Comparison of ENCODE assay signal across 1 cellular context in genomic region chr6:35388772-35389352, GRCh38.
TF ChIP-seq lines count a peak whose summit lies in the region.

No MANE protein-coding gene starts in this region.

TF ChIP-seq in K562, 482 proteins besides CTCF, POLR2A, EP300 and RAD21 (continued from another document):
- TF ChIP-seq, protein P1, sequence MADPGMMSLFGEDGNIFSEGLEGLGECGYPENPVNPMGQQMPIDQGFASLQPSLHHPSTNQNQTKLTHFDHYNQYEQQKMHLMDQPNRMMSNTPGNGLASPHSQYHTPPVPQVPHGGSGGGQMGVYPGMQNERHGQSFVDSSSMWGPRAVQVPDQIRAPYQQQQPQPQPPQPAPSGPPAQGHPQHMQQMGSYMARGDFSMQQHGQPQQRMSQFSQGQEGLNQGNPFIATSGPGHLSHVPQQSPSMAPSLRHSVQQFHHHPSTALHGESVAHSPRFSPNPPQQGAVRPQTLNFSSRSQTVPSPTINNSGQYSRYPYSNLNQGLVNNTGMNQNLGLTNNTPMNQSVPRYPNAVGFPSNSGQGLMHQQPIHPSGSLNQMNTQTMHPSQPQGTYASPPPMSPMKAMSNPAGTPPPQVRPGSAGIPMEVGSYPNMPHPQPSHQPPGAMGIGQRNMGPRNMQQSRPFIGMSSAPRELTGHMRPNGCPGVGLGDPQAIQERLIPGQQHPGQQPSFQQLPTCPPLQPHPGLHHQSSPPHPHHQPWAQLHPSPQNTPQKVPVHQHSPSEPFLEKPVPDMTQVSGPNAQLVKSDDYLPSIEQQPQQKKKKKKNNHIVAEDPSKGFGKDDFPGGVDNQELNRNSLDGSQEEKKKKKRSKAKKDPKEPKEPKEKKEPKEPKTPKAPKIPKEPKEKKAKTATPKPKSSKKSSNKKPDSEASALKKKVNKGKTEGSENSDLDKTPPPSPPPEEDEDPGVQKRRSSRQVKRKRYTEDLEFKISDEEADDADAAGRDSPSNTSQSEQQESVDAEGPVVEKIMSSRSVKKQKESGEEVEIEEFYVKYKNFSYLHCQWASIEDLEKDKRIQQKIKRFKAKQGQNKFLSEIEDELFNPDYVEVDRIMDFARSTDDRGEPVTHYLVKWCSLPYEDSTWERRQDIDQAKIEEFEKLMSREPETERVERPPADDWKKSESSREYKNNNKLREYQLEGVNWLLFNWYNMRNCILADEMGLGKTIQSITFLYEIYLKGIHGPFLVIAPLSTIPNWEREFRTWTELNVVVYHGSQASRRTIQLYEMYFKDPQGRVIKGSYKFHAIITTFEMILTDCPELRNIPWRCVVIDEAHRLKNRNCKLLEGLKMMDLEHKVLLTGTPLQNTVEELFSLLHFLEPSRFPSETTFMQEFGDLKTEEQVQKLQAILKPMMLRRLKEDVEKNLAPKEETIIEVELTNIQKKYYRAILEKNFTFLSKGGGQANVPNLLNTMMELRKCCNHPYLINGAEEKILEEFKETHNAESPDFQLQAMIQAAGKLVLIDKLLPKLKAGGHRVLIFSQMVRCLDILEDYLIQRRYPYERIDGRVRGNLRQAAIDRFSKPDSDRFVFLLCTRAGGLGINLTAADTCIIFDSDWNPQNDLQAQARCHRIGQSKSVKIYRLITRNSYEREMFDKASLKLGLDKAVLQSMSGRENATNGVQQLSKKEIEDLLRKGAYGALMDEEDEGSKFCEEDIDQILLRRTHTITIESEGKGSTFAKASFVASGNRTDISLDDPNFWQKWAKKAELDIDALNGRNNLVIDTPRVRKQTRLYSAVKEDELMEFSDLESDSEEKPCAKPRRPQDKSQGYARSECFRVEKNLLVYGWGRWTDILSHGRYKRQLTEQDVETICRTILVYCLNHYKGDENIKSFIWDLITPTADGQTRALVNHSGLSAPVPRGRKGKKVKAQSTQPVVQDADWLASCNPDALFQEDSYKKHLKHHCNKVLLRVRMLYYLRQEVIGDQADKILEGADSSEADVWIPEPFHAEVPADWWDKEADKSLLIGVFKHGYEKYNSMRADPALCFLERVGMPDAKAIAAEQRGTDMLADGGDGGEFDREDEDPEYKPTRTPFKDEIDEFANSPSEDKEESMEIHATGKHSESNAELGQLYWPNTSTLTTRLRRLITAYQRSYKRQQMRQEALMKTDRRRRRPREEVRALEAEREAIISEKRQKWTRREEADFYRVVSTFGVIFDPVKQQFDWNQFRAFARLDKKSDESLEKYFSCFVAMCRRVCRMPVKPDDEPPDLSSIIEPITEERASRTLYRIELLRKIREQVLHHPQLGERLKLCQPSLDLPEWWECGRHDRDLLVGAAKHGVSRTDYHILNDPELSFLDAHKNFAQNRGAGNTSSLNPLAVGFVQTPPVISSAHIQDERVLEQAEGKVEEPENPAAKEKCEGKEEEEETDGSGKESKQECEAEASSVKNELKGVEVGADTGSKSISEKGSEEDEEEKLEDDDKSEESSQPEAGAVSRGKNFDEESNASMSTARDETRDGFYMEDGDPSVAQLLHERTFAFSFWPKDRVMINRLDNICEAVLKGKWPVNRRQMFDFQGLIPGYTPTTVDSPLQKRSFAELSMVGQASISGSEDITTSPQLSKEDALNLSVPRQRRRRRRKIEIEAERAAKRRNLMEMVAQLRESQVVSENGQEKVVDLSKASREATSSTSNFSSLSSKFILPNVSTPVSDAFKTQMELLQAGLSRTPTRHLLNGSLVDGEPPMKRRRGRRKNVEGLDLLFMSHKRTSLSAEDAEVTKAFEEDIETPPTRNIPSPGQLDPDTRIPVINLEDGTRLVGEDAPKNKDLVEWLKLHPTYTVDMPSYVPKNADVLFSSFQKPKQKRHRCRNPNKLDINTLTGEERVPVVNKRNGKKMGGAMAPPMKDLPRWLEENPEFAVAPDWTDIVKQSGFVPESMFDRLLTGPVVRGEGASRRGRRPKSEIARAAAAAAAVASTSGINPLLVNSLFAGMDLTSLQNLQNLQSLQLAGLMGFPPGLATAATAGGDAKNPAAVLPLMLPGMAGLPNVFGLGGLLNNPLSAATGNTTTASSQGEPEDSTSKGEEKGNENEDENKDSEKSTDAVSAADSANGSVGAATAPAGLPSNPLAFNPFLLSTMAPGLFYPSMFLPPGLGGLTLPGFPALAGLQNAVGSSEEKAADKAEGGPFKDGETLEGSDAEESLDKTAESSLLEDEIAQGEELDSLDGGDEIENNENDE (IDR thresholded peaks at IDR 0.05; ENCODE audit: low read depth, low read length): no peak
- peak; percentile 10 for TF ChIP-seq RBM25 (IDR thresholded peaks at IDR 0.05; ENCODE audit: low read depth, low read length, severe bottlenecking)
- 0 out of 4 replicates have a peak, but pooled peaks of 1 of the 2 experiments have one; percentile 14 for TF ChIP-seq KDM1A (IDR thresholded peaks at IDR 0.05)
- no peak for TF ChIP-seq RFX5 (IDR thresholded peaks at IDR 0.05; ENCODE audit: low read depth, low read length)
